In genomic region chr5:109407913-109408312, GRCh38 we compare ENCODE assay signal across 8 cellular contexts. TPM values are rescaled to one million over a fixed set of nuclear protein-coding genes. Genes with fewer than 3 reads are reported as not detected.
DNase-seq lines count a peak whose midpoint lies in the region; ATAC-seq and TF ChIP-seq lines count a peak whose summit lies in the region.

No MANE protein-coding gene starts in this region.

- H3K4me1 Mint-ChIP-seq in activated T-helper 2 cell treated with anti-CD3 and anti-CD28 coated beads, Interferon-gamma antibody, Interleukin-2, Interleukin-4, amounts not matched to agents 10 μg/mL and 5 μg/mL and 100 μg/mL, durations not matched to agents 14 hours and 24 hours and 36 hours (ENCODE audit: low read depth) = peaks cover 36% of the 10 kb centered on the region

- no peaks in the 10 kb centered on the region for H3K9me3 Mint-ChIP-seq in activated T-helper 2 cell treated with anti-CD3 and anti-CD28 coated beads, Interferon-gamma antibody, Interleukin-2, Interleukin-4, amounts not matched to agents 10 μg/mL and 5 μg/mL and 100 μg/mL, durations not matched to agents 14 hours and 24 hours and 36 hours

- H3K4me3 ChIP-seq in right atrium auricular region (peak overlapping the region; percentile 84 to 87), liver (ENCODE audit: low read depth in 1 of 3, low read length in 3 of 3) (peak overlapping the region in 2 of 3 donors; percentile 18 to 21), vagina (peak overlapping the region; percentile 89 to 97)

- H3K27ac ChIP-seq in right atrium auricular region (peak overlapping the region; percentile 98 to 100), liver (ENCODE audit: low read depth in 1 of 2, low read length in 2 of 2) (no peak overlapping the region), vagina (peak overlapping the region; percentile 99)

- 38% methylated on average over 2 of the region's 2 CpGs for WGBS in liver

- H3K9me3 ChIP-seq in right atrium auricular region (no peaks in the 10 kb centered on the region), liver (ENCODE audit: control insufficient read depth in 4 of 4, low read length in 3 of 4) (no peaks in the 10 kb centered on the region), vagina (no peaks in the 10 kb centered on the region)

- H3K27ac Mint-ChIP-seq in activated T-helper 2 cell treated with anti-CD3 and anti-CD28 coated beads, Interferon-gamma antibody, Interleukin-2, Interleukin-4, amounts not matched to agents 10 μg/mL and 5 μg/mL and 100 μg/mL, durations not matched to agents 14 hours and 24 hours and 36 hours = peak overlapping the region; percentile 70

- no peak for TF ChIP-seq POLR2A in vagina (IDR thresholded peaks at IDR 0.05)

- no peak for TF ChIP-seq RAD21 in liver (IDR thresholded peaks at IDR 0.05)

- H3K36me3 Mint-ChIP-seq in activated T-helper 2 cell treated with anti-CD3 and anti-CD28 coated beads, Interferon-gamma antibody, Interleukin-2, Interleukin-4, amounts not matched to agents 10 μg/mL and 5 μg/mL and 100 μg/mL, durations not matched to agents 14 hours and 24 hours and 36 hours (ENCODE audit: low read depth) = peaks cover 29% of the 10 kb centered on the region

- H3K9ac ChIP-seq in liver (ENCODE audit: low read depth in 1 of 2, low read length in 2 of 2) = peak overlapping the region; percentile 9 to 94

- H3K4me1 ChIP-seq in right atrium auricular region = peaks cover 0 to 69% of the 10 kb centered on the region in 2 donors
- H3K4me1 ChIP-seq in liver (ENCODE audit: control insufficient read depth in 4 of 4, insufficient read depth in 4 of 4, low read length in 3 of 4) = peaks cover 5 to 29% (median 19%) of the 10 kb centered on the region in 4 donors
- peaks cover 66% of the 10 kb centered on the region for H3K4me1 ChIP-seq in vagina

- H3K27me3 ChIP-seq in right atrium auricular region (no peaks in the 10 kb centered on the region), liver (ENCODE audit: control insufficient read depth in 4 of 4, insufficient read depth in 4 of 4, low read length in 3 of 4) (no peaks in the 10 kb centered on the region), vagina (no peaks in the 10 kb centered on the region)

- intact Hi-C loops in cardiac septum (cut with DNase I) = loop anchor here (2.0 kb wide), 1 partner anchor 303 kb away; no protein-coding TSS in a partner anchor
- intact Hi-C loops in activated T-helper 2 cell treated with anti-CD3 and anti-CD28 coated beads, Interferon-gamma antibody, Interleukin-2, Interleukin-4, amounts not matched to agents 10 μg/mL and 5 μg/mL and 100 μg/mL, durations not matched to agents 14 hours and 24 hours and 36 hours (cut with micrococcal nuclease) = no loop called here
- intact Hi-C loops in vagina (cut with DNase I) = no loop called here

- H3K36me3 ChIP-seq in right atrium auricular region (no peaks in the 10 kb centered on the region), liver (ENCODE audit: control insufficient read depth in 4 of 4, insufficient read depth in 3 of 4, low read depth in 1 of 4, low read length in 3 of 4) (peaks cover 0 to 3% (median 0%) of the 10 kb centered on the region in 4 donors), vagina (peaks cover 0 to 7% of the 10 kb centered on the region in 2 donors)

- DNase-seq in right atrium auricular region (ENCODE audit: low spot score) = no peak
- no peak for DNase-seq in cardiac septum (ENCODE audit: low spot score)
- DNase-seq in activated T-helper 2 cell treated with anti-CD3 and anti-CD28 coated beads, Interferon-gamma antibody, Interleukin-2, Interleukin-4, amounts not matched to agents 10 μg/mL and 5 μg/mL and 100 μg/mL, durations not matched to agents 14 hours and 24 hours and 36 hours (ENCODE audit: low spot score) = no peak
- no peak for DNase-seq in vagina (ENCODE audit: extremely low spot score in 2 of 2)
- no peak for DNase-seq in NK-92 (lab: John Stamatoyannopoulos, UW; ENCODE audit: unreplicated experiment)
- no peak for DNase-seq in NCI-H2081 treated with DMSO at 0.1 percent for 48 hours (lab: John Stamatoyannopoulos, UW)

- H3K4me3 Mint-ChIP-seq in activated T-helper 2 cell treated with anti-CD3 and anti-CD28 coated beads, Interferon-gamma antibody, Interleukin-2, Interleukin-4, amounts not matched to agents 10 μg/mL and 5 μg/mL and 100 μg/mL, durations not matched to agents 14 hours and 24 hours and 36 hours (ENCODE audit: low read depth) = peak overlapping the region; percentile 95

- TF ChIP-seq CTCF in right atrium auricular region (IDR thresholded peaks at IDR 0.05) (no peak), liver (IDR thresholded peaks at IDR 0.05; ENCODE audit: low read depth, low read length, missing input control) (no peak), vagina (IDR thresholded peaks at IDR 0.05) (no peak)

- no peak for ATAC-seq in HG02759 (IDR thresholded peaks at IDR 0.05; ENCODE audit: unreplicated experiment)

- H3K27me3 Mint-ChIP-seq in activated T-helper 2 cell treated with anti-CD3 and anti-CD28 coated beads, Interferon-gamma antibody, Interleukin-2, Interleukin-4, amounts not matched to agents 10 μg/mL and 5 μg/mL and 100 μg/mL, durations not matched to agents 14 hours and 24 hours and 36 hours (ENCODE audit: low read depth) = no peaks in the 10 kb centered on the region

TF ChIP-seq in liver, 16 proteins besides CTCF, POLR2A, EP300 and RAD21:
- TF ChIP-seq FOXA1 (IDR thresholded peaks at IDR 0.05) (no peak), HNF4G (IDR thresholded peaks at IDR 0.05) (no peak), HNF4A (conservative IDR thresholded peaks at IDR 0.05) (no peak), ZBTB33 (IDR thresholded peaks at IDR 0.05) (no peak), FOXA2 (IDR thresholded peaks at IDR 0.05) (no peak), JUND (IDR thresholded peaks at IDR 0.05) (no peak), EGR1 (IDR thresholded peaks at IDR 0.05; ENCODE audit: low read depth in 2 of 2) (no peak)

RNA-seq across cellular contexts. Expression of gene PJA2, which starts 1.9 kb away (rescaled TPM):
- total RNA-seq in right atrium auricular region = 10 to 100 TPM; 80.7 to 88.3 TPM
- total RNA-seq in cardiac septum = 98.2 TPM
- 52.2 and 52.9 TPM in 2 replicates for total RNA-seq in activated T-helper 2 cell treated with anti-CD3 and anti-CD28 coated beads, Interferon-gamma antibody, Interleukin-2, Interleukin-4, amounts not matched to agents 10 μg/mL and 5 μg/mL and 100 μg/mL, durations not matched to agents 14 hours and 24 hours and 36 hours
- total RNA-seq in liver = 10 to 100 TPM; 59.1 to 69.2 TPM
- polyA plus RNA-seq in liver = 10 to 100 TPM; 23.6 to 26.5 TPM
- 76.1 TPM for total RNA-seq in vagina

Comparison
In these comparisons a context has a peak if more than half of its experiments do, and no peak if none do; other contexts are left out.
1. H3K27ac ChIP-seq: peak in right atrium auricular region (2 of 2) and vagina (single experiment); none in liver (0 of 2).
2. H3K4me3 ChIP-seq: peak in every context shown above with its lines; median percentile 93 in vagina; 86 in right atrium auricular region; 20 in liver.